8 cellular contexts compared by ENCODE assay signal in the genomic region with DNA sequence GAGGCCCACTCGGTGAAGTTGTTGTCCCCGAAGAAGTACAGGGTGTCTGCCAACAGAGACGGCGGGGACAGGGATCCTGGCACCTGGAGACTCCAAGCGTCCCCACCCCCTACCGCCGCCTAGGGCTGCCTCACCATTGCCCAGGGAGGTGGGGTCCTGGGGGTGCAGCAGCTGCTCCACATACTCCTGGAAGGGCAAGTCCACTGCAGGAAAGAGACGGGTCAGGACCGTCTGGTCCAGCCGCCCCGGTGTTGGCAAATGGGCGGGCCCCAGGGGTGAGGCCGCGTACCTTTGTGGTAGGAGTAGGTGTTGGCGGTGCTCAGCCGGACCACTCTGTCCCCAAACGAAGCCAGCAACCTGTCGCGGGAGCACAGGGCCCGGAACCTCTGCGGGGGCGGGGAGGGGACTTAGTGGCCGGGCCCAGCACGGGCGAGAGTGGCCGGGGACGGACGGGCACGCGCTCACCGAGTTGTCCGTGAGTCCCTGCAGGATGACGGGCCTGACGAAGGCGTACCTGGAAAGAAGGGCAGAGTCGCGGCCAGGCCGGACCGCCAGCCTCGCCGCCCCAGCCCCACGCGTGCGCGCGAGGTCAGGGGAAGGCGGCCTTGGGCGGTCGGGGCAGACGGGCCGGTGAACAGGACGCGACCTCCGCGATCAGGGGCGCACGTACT. TPM values are rescaled to one million over a fixed set of nuclear protein-coding genes. Genes with fewer than 3 reads are reported as not detected.
DNase-seq lines count a peak whose midpoint lies in the region; ATAC-seq, FAIRE-seq and TF ChIP-seq lines count a peak whose summit lies in the region.

No MANE protein-coding gene starts in this region.

- dilution Hi-C loops in endothelial cell of umbilical vein (cut with MboI; ENCODE audit: extremely low pct_ligation_motif_present, low sequenced_read_pairs) = no loop called here

- peak overlapping the region; percentile 47 for H2BK5ac ChIP-seq in trophoblast cell (ENCODE audit: low read depth, low read length, poor library complexity)

- peak overlapping the region; percentile 81 for H4K12ac ChIP-seq in trophoblast cell (ENCODE audit: low read depth, low read length)

- peaks cover 14% of the 10 kb centered on the region for H3K79me1 ChIP-seq in trophoblast cell (ENCODE audit: low read length)

- peak overlapping the region; percentile 35; the same call in 1 of the 2 replicates for H3K27ac ChIP-seq in OCI-LY3 (ENCODE audit: low read length)
- no peak overlapping the region for H3K27ac ChIP-seq in endothelial cell of umbilical vein (ENCODE audit: insufficient read depth, low read depth, low read length)
- peak overlapping the region; percentile 59 for H3K27ac ChIP-seq in trophoblast cell (ENCODE audit: low read depth, low read length)

- H3K23ac ChIP-seq in trophoblast cell (ENCODE audit: low read length) = no peak overlapping the region

- H2AFZ ChIP-seq in OCI-LY3 (ENCODE audit: low read depth, low read length) = no peak overlapping the region
- H2AFZ ChIP-seq in endothelial cell of umbilical vein (ENCODE audit: low read depth, low read length) = no peak overlapping the region
- peak overlapping the region; percentile 67 for H2AFZ ChIP-seq in trophoblast cell (ENCODE audit: insufficient read depth, low read length, poor library complexity)

- POLR2A ChIA-PET in endothelial cell of umbilical vein (lab: Charles Lee) = no interaction called here

- intact Hi-C loops in endothelial cell of umbilical vein (cut with micrococcal nuclease) = no loop called here

- H3K9ac ChIP-seq in OCI-LY3 (ENCODE audit: low read length) (peak overlapping the region; percentile 59), endothelial cell of umbilical vein (replicated peaks; ENCODE audit: extremely low read depth, insufficient read depth, low read length) (no peak overlapping the region), trophoblast cell (ENCODE audit: low read length) (peak overlapping the region; percentile 81)

- no TSS peak for BruUV-seq in endothelial cell of umbilical vein (replicated peaks; lab: Mats Ljungman, UMichigan)

- peak overlapping the region; percentile 92 for H4K91ac ChIP-seq in trophoblast cell (ENCODE audit: low read depth, low read length)

- H3K79me2 ChIP-seq in OCI-LY3 (ENCODE audit: low read length) (peaks cover 37% of the 10 kb centered on the region), endothelial cell of umbilical vein (ENCODE audit: control insufficient read depth, insufficient read depth, low read length) (peaks cover 31% of the 10 kb centered on the region), trophoblast cell (ENCODE audit: control insufficient read depth, insufficient read depth, low read length, poor library complexity) (peaks cover 21% of the 10 kb centered on the region)

- H4K20me1 ChIP-seq in OCI-LY3 (ENCODE audit: insufficient read depth, low read length) (0 out of 2 replicates have a peak, but pooled peaks cover 4% of the 10 kb centered on the region), endothelial cell of umbilical vein (replicated peaks; ENCODE audit: control insufficient read depth, extremely low read depth, insufficient read depth, low read length) (no peaks in the 10 kb centered on the region)

- peak; percentile 41 for DNase-seq in GM12865 (ENCODE audit: low read depth)
- DNase-seq in endothelial cell of umbilical vein (ENCODE audit: low read depth, low spot score) = no peak
- DNase-seq in trophoblast cell = peak in 1 of 2 donors; percentile 30
- DNase-seq in activated gamma-delta T cell treated with Interleukin-2 at 50 U/mL for 16 hours = no peak
- no peak for DNase-seq in NCI-H510A treated with DMSO at 0.1 percent for 48 hours (lab: John Stamatoyannopoulos, UW)
- DNase-seq in NCI-H510A (lab: John Stamatoyannopoulos, UW) = no peak

- CTCF ChIA-PET in endothelial cell of umbilical vein (lab: Charles Lee) = no interaction called here

- no peak for FAIRE-seq in endothelial cell of umbilical vein (lab: Jason Lieb, UNC)

- H2BK12ac ChIP-seq in trophoblast cell (ENCODE audit: low read length) = no peak overlapping the region

- no peak for TF ChIP-seq POLR2A in endothelial cell of umbilical vein (IDR thresholded peaks at IDR 0.05; ENCODE audit: low read depth, low read length)

- H3K9me3 ChIP-seq in OCI-LY3 (ENCODE audit: insufficient read depth, low read length) (no peaks in the 10 kb centered on the region), endothelial cell of umbilical vein (replicated peaks; ENCODE audit: control insufficient read depth, insufficient read depth, low read length) (no peaks in the 10 kb centered on the region), trophoblast cell (ENCODE audit: insufficient read depth, low read depth, low read length) (peaks cover 6% of the 10 kb centered on the region)

- no CpG with 5 or more reads among the region's 57 CpGs for WGBS in trophoblast cell (ENCODE audit: extremely low coverage, insufficient coverage, insufficient read length)

- H3K4me2 ChIP-seq in OCI-LY3 (ENCODE audit: low read length) (peak overlapping the region; percentile 89), endothelial cell of umbilical vein (ENCODE audit: insufficient read depth, low read length) (peak overlapping the region; percentile 29), trophoblast cell (ENCODE audit: low read length) (peak overlapping the region; percentile 90)

- H3K27me3 ChIP-seq in OCI-LY3 (ENCODE audit: low read depth, low read length) (no peaks in the 10 kb centered on the region), endothelial cell of umbilical vein (ENCODE audit: control insufficient read depth in 2 of 2, insufficient read depth in 2 of 2, low read length in 2 of 2) (no peaks in the 10 kb centered on the region), trophoblast cell (ENCODE audit: insufficient read depth, low read length) (no peaks in the 10 kb centered on the region)

- peak overlapping the region; percentile 81 for H4K8ac ChIP-seq in trophoblast cell (ENCODE audit: low read depth, low read length)

- ATAC-seq in HG03025 (IDR thresholded peaks at IDR 0.05; ENCODE audit: low FRiP score, unreplicated experiment) = no peak

- H3K4me3 ChIP-seq in GM12865 (ENCODE audit: low read depth, low read length) (peak overlapping the region; percentile 54), OCI-LY3 (ENCODE audit: low read length) (peak overlapping the region; percentile 84), endothelial cell of umbilical vein (replicated peaks in 1 of 3; ENCODE audit: insufficient read depth in 1 of 3, low read depth in 1 of 3, low read length in 3 of 3) (peak overlapping the region in 2 of 3 experiments; percentile 5 to 71), trophoblast cell (ENCODE audit: low read depth, low read length) (peak overlapping the region; percentile 98)

- H2BK120ac ChIP-seq in trophoblast cell (ENCODE audit: insufficient read depth, low read length, poor library complexity) = peak overlapping the region; percentile 55

- H3K9me1 ChIP-seq in endothelial cell of umbilical vein (replicated peaks; ENCODE audit: control insufficient read depth, extremely low read depth, insufficient read depth, low read length) = no peaks in the 10 kb centered on the region

- H3K4me1 ChIP-seq in OCI-LY3 (ENCODE audit: low read length) = peaks cover 16% of the 10 kb centered on the region
- peaks cover 20% of the 10 kb centered on the region for H3K4me1 ChIP-seq in endothelial cell of umbilical vein (ENCODE audit: control insufficient read depth, extremely low read depth, insufficient read depth, low read length)
- peaks cover 27 to 32% of the 10 kb centered on the region in 2 experiments for H3K4me1 ChIP-seq in trophoblast cell (ENCODE audit: control insufficient read depth in 1 of 2, insufficient read depth in 2 of 2, low read length in 2 of 2)

- peak overlapping the region; percentile 97 for H2AK5ac ChIP-seq in trophoblast cell (ENCODE audit: low read length)

- H3K36me3 ChIP-seq in OCI-LY3 (replicated peaks; ENCODE audit: low read depth, low read length) (peaks cover 24% of the 10 kb centered on the region), endothelial cell of umbilical vein (ENCODE audit: control insufficient read depth in 2 of 2, extremely low read depth in 1 of 2, insufficient read depth in 2 of 2, low read length in 2 of 2) (peaks cover 7 to 22% of the 10 kb centered on the region in 2 experiments), trophoblast cell (ENCODE audit: control insufficient read depth in 1 of 2, insufficient read depth in 2 of 2, low read length in 2 of 2) (peaks cover 54 to 57% of the 10 kb centered on the region in 2 experiments)

- peak overlapping the region; percentile 97 for H3K14ac ChIP-seq in trophoblast cell (ENCODE audit: low read length)

- H3K18ac ChIP-seq in trophoblast cell (ENCODE audit: low read length) = peak overlapping the region; percentile 60

- no peak for TF ChIP-seq CTCF in GM12865 (IDR thresholded peaks at IDR 0.05; ENCODE audit: insufficient read depth, low read depth, low read length, missing control alignments)
- no peak for TF ChIP-seq CTCF in OCI-LY3 (IDR thresholded peaks at IDR 0.05; ENCODE audit: low read depth, low read length)
- no peak for TF ChIP-seq CTCF in endothelial cell of umbilical vein (IDR thresholded peaks at IDR 0.05; ENCODE audit: extremely low read depth in 1 of 2, insufficient read depth in 1 of 2, low read depth in 1 of 2, low read length in 2 of 2)

- H3K4ac ChIP-seq in trophoblast cell (ENCODE audit: low read depth, low read length) = peak overlapping the region; percentile 18

RNA-seq across cellular contexts. Expression of gene JMJD8, which starts 0.6 kb away (rescaled TPM):
- total RNA-seq in endothelial cell of umbilical vein = 53.4 and 55.1 TPM in 2 replicates
- polyA plus RNA-seq in endothelial cell of umbilical vein = 102 and 125 TPM in 2 replicates
- 71.3 and 81.4 TPM in 2 replicates for polyA plus RNA-seq in endothelial cell of umbilical vein (2011; cell fraction: cytosol; rRNA removed)
- polyA plus RNA-seq in endothelial cell of umbilical vein (2011; cell fraction: nucleus; rRNA removed) = 67.1 and 67.6 TPM in 2 replicates
- 43.1 and 49.7 TPM in 2 replicates for polyA plus RNA-seq in endothelial cell of umbilical vein (2012)
- polyA minus RNA-seq in endothelial cell of umbilical vein = 29.4 and 32.9 TPM in 2 replicates
- polyA minus RNA-seq in endothelial cell of umbilical vein (2011; cell fraction: cytosol; rRNA and poly(A)+ RNA removed) = 23.2 TPM
- 12.4 and 19.0 TPM in 2 replicates for polyA minus RNA-seq in endothelial cell of umbilical vein (2011; cell fraction: nucleus; rRNA and poly(A)+ RNA removed)
- 38.3 and 39.8 TPM in 2 replicates for polyA plus RNA-seq in trophoblast cell (2013)

RNA-seq across cellular contexts. Expression of gene STUB1, which starts 3.3 kb away (rescaled TPM):
- total RNA-seq in endothelial cell of umbilical vein = 105 and 107 TPM in 2 replicates
- 147 and 152 TPM in 2 replicates for polyA plus RNA-seq in endothelial cell of umbilical vein
- 109 and 119 TPM in 2 replicates for polyA plus RNA-seq in endothelial cell of umbilical vein (2011; cell fraction: cytosol; rRNA removed)
- 112 and 120 TPM in 2 replicates for polyA plus RNA-seq in endothelial cell of umbilical vein (2011; cell fraction: nucleus; rRNA removed)
- polyA plus RNA-seq in endothelial cell of umbilical vein (2012) = 86.9 and 118 TPM in 2 replicates
- polyA minus RNA-seq in endothelial cell of umbilical vein = 49.2 and 60.1 TPM in 2 replicates
- 29.9 TPM for polyA minus RNA-seq in endothelial cell of umbilical vein (2011; cell fraction: cytosol; rRNA and poly(A)+ RNA removed)
- polyA minus RNA-seq in endothelial cell of umbilical vein (2011; cell fraction: nucleus; rRNA and poly(A)+ RNA removed) = 13.8 and 18.4 TPM in 2 replicates
- polyA plus RNA-seq in trophoblast cell (2013) = 96.7 and 97.1 TPM in 2 replicates

RNA-seq across cellular contexts. Expression of gene WDR24, which starts 6.7 kb away (rescaled TPM):
- total RNA-seq in endothelial cell of umbilical vein = 9.9 and 11.2 TPM in 2 replicates
- 9.9 and 14.1 TPM in 2 replicates for polyA plus RNA-seq in endothelial cell of umbilical vein
- 3.2 and 5.1 TPM in 2 replicates for polyA plus RNA-seq in endothelial cell of umbilical vein (2011; cell fraction: cytosol; rRNA removed)
- 15.8 and 15.9 TPM in 2 replicates for polyA plus RNA-seq in endothelial cell of umbilical vein (2011; cell fraction: nucleus; rRNA removed)
- 5.3 and 9.4 TPM in 2 replicates for polyA plus RNA-seq in endothelial cell of umbilical vein (2012)
- polyA minus RNA-seq in endothelial cell of umbilical vein = 5.3 and 6.6 TPM in 2 replicates
- 10.2 TPM for polyA minus RNA-seq in endothelial cell of umbilical vein (2011; cell fraction: cytosol; rRNA and poly(A)+ RNA removed)
- 5.1 and 9.5 TPM in 2 replicates for polyA minus RNA-seq in endothelial cell of umbilical vein (2011; cell fraction: nucleus; rRNA and poly(A)+ RNA removed)
- 8.8 and 9.1 TPM in 2 replicates for polyA plus RNA-seq in trophoblast cell (2013)

RNA-seq across cellular contexts. Expression of gene RHBDL1, which starts 8.1 kb away (rescaled TPM):
- total RNA-seq in endothelial cell of umbilical vein = 1.8 TPM in 2 replicates
- polyA plus RNA-seq in endothelial cell of umbilical vein = 1.1 and 1.8 TPM in 2 replicates
- 0.11 and 0.12 TPM in 2 replicates for polyA plus RNA-seq in endothelial cell of umbilical vein (2011; cell fraction: cytosol; rRNA removed)
- polyA plus RNA-seq in endothelial cell of umbilical vein (2011; cell fraction: nucleus; rRNA removed) = 6.0 and 8.8 TPM in 2 replicates
- polyA plus RNA-seq in endothelial cell of umbilical vein (2012) = 0.74 and 2.0 TPM in 2 replicates
- polyA minus RNA-seq in endothelial cell of umbilical vein = 0.15 and 0.19 TPM in 2 replicates
- polyA minus RNA-seq in endothelial cell of umbilical vein (2011; cell fraction: cytosol; rRNA and poly(A)+ RNA removed) = 1.0 TPM
- 0.91 and 2.2 TPM in 2 replicates for polyA minus RNA-seq in endothelial cell of umbilical vein (2011; cell fraction: nucleus; rRNA and poly(A)+ RNA removed)
- 1.3 TPM in 2 replicates for polyA plus RNA-seq in trophoblast cell (2013)

RNA-seq across cellular contexts. Expression of gene RHOT2, which starts 15.6 kb away (rescaled TPM):
- total RNA-seq in endothelial cell of umbilical vein = 96.0 and 106 TPM in 2 replicates
- 139 and 190 TPM in 2 replicates for polyA plus RNA-seq in endothelial cell of umbilical vein
- 50.4 and 72.9 TPM in 2 replicates for polyA plus RNA-seq in endothelial cell of umbilical vein (2011; cell fraction: cytosol; rRNA removed)
- 619 and 686 TPM in 2 replicates for polyA plus RNA-seq in endothelial cell of umbilical vein (2011; cell fraction: nucleus; rRNA removed)
- 65.9 and 88.5 TPM in 2 replicates for polyA plus RNA-seq in endothelial cell of umbilical vein (2012)
- 41.9 and 43.1 TPM in 2 replicates for polyA minus RNA-seq in endothelial cell of umbilical vein
- polyA minus RNA-seq in endothelial cell of umbilical vein (2011; cell fraction: cytosol; rRNA and poly(A)+ RNA removed) = 29.7 TPM
- polyA minus RNA-seq in endothelial cell of umbilical vein (2011; cell fraction: nucleus; rRNA and poly(A)+ RNA removed) = 50.2 and 91.7 TPM in 2 replicates
- 74.5 and 75.8 TPM in 2 replicates for polyA plus RNA-seq in trophoblast cell (2013)

Comparison
In these comparisons a context has a peak if more than half of its experiments do, and no peak if none do; other contexts are left out.
1. H3K4me3 ChIP-seq: peak in every context shown above with its lines; median percentile 98 in trophoblast cell; 84 in OCI-LY3; 54 in GM12865; 38 in endothelial cell of umbilical vein.
2. H3K4me2 ChIP-seq: peak in every context shown above with its lines; median percentile 90 in trophoblast cell; 89 in OCI-LY3; 29 in endothelial cell of umbilical vein.